In the genomic region with DNA sequence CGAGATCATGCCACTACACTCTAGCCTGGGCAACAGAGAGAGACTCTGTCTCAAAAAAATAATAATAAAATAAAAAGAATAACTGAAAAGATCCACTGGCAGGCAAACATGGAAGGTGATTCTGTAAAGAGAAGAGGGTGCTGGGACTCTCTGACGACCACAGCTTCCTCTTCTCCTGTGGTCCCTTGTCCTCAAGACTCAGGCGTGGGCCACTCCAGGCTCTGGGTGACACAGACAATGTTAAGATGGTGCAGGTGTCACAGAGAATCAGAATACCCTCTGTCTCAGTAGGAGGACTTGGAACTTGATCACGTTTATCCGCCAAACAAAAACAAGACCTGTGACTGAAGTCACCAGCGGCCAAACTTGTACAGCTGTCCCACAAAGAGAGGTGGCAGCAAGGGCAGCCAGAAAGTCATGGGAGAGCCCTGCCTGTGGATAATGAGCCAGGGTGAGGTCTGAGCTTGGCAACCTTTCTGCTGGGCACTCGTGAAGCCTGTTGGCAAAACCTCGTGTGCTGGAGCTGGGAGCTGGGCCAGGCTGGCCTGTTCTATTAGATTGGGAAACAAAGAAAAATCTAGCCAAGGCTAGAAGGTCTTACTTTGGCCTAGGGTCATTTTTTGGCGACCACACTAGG, we compare ENCODE assay signal across 9 cellular contexts.
DNase-seq lines count a peak whose midpoint lies in the region; ATAC-seq and TF ChIP-seq lines count a peak whose summit lies in the region.
"Had no signal": no experiment of that assay in that cellular context is flagged by ENCODE, and none has a peak within 500 bp of the region (broad histone marks: within the 10 kb centered on the region; RNA-seq: fewer than 3 reads in every experiment).

No MANE protein-coding gene starts in this region.

- H3K4me1 ChIP-seq in mucosa of descending colon (ENCODE audit: low read depth) (no peaks in the 10 kb centered on the region), upper lobe of right lung (no peaks in the 10 kb centered on the region)

- H3K36me3 ChIP-seq in mucosa of descending colon (ENCODE audit: low read depth) (no peaks in the 10 kb centered on the region), upper lobe of right lung (no peaks in the 10 kb centered on the region)

- H3K27ac Mint-ChIP-seq in stimulated activated memory B cell treated with anti-CD40 and anti-IgM and Interleukin-4, amounts not matched to agents 10 μg/mL and 1 μg/mL and 100 μg/mL, for 72 hours = no peak overlapping the region
- H3K27ac Mint-ChIP-seq: IgD-negative memory B cell had no signal

- H3K4me3 Mint-ChIP-seq in stimulated activated memory B cell treated with anti-CD40 and anti-IgM and Interleukin-4, amounts not matched to agents 10 μg/mL and 1 μg/mL and 100 μg/mL, for 72 hours = no peak overlapping the region
- H3K4me3 Mint-ChIP-seq: IgD-negative memory B cell had no signal

- H3K4me3 ChIP-seq in mucosa of descending colon (no peak overlapping the region), upper lobe of right lung (no peak overlapping the region)
- H3K4me3 ChIP-seq: hepatocyte had no signal

- intact Hi-C loops in mucosa of descending colon (cut with DNase I, micrococcal nuclease) = no loop called here
- intact Hi-C loops in upper lobe of right lung (cut with DNase I) = no loop called here

- H3K27me3 Mint-ChIP-seq in stimulated activated memory B cell treated with anti-CD40 and anti-IgM and Interleukin-4, amounts not matched to agents 10 μg/mL and 1 μg/mL and 100 μg/mL, for 72 hours = no peaks in the 10 kb centered on the region

- no peaks in the 10 kb centered on the region for H3K9me3 ChIP-seq in mucosa of descending colon
- H3K9me3 ChIP-seq in upper lobe of right lung = no peaks in the 10 kb centered on the region

- no peaks in the 10 kb centered on the region for H3K36me3 Mint-ChIP-seq in stimulated activated memory B cell treated with anti-CD40 and anti-IgM and Interleukin-4, amounts not matched to agents 10 μg/mL and 1 μg/mL and 100 μg/mL, for 72 hours
- H3K36me3 Mint-ChIP-seq: IgD-negative memory B cell had no signal

- H3K27me3 ChIP-seq in upper lobe of right lung = no peaks in the 10 kb centered on the region
- H3K27me3 ChIP-seq: hepatocyte had no signal

- DNase-seq in NCI-H2196 (lab: John Stamatoyannopoulos, UW; ENCODE audit: unreplicated experiment) (peak; percentile 60), globus pallidus (ENCODE audit: low spot score) (peak; percentile 77), mucosa of descending colon (no peak), upper lobe of right lung (peak; percentile 73), NCI-H526 (lab: John Stamatoyannopoulos, UW) (no peak)
- DNase-seq in stimulated activated CD4-positive, alpha-beta T cell treated with anti-CD3 and anti-CD28 coated beads, Interleukin-1b, Interleukin-23, amount 100 ng/mL, for 48 hours = no peak

- H3K9me3 Mint-ChIP-seq in stimulated activated memory B cell treated with anti-CD40 and anti-IgM and Interleukin-4, amounts not matched to agents 10 μg/mL and 1 μg/mL and 100 μg/mL, for 72 hours = no peaks in the 10 kb centered on the region

- ATAC-seq in mucosa of descending colon = peak; percentile 22
- ATAC-seq in upper lobe of right lung = peak; percentile 84
- ATAC-seq in stimulated activated memory B cell treated with anti-CD40 and anti-IgM and Interleukin-4, amounts not matched to agents 10 μg/mL and 1 μg/mL and 100 μg/mL, for 72 hours = no peak

- no peak overlapping the region for H3K27ac ChIP-seq in upper lobe of right lung
- H3K27ac ChIP-seq: hepatocyte had no signal

- TF ChIP-seq CTCF in mucosa of descending colon (IDR thresholded peaks at IDR 0.05) (no peak), upper lobe of right lung (IDR thresholded peaks at IDR 0.05) (no peak)

- no peaks in the 10 kb centered on the region for H3K4me1 Mint-ChIP-seq in stimulated activated memory B cell treated with anti-CD40 and anti-IgM and Interleukin-4, amounts not matched to agents 10 μg/mL and 1 μg/mL and 100 μg/mL, for 72 hours

Comparison
In these comparisons a context has a peak if more than half of its experiments do, and no peak if none do; other contexts are left out.
1. DNase-seq: peak in NCI-H2196 (single experiment), globus pallidus (single experiment) and upper lobe of right lung (single experiment); none in mucosa of descending colon (0 of 3), NCI-H526 (0 of 2) and stimulated activated CD4-positive, alpha-beta T cell treated with anti-CD3 and anti-CD28 coated beads, Interleukin-1b, Interleukin-23, amount 100 ng/mL, for 48 hours (single experiment).